1 cellular context compared by ENCODE assay signal in the genomic region with DNA sequence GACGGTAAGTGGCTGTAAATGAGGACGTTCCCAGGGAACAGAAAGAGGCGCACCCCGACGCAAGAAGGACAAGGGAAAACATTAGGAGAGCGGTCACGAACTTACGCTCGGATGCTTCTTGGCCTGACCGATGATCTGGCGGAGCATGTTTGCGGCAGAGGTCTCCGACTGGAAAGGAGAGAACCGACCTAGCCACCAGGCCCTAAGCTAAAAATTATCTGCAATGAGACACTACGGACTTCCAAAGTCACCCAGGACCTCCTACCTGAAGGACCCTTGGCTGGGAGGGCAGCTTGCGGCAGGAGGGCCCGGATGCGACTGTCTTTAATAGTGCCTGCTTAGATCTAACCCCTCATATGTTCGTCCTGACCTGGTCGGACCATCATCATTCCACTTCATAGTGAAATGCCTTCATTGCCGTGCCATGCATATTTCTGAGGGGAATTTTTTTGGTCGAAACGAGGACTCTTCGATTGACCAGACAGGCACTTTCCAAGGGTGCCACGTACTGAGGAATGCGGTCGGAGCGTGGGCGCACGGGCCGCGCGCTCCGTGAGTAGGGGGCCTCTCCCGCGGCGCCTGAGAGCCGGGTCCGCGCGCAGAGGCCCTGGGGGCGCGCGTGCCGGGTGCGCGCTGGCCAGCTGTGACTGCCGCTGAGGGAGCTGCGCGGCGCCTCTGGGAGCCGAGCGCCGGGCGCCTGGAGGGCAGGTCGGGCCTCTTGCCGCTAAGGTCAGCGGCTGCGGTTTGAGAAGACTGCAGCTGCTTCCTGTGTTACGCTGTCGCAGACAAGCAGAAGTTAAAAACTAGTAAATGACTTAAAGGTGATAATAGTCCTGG.
TF ChIP-seq lines count a peak whose summit lies in the region.

No MANE protein-coding gene starts in this region.

TF ChIP-seq in GM12878, 131 proteins besides CTCF, POLR2A, EP300 and RAD21 (continued from another document):
- TF ChIP-seq, protein P1, sequence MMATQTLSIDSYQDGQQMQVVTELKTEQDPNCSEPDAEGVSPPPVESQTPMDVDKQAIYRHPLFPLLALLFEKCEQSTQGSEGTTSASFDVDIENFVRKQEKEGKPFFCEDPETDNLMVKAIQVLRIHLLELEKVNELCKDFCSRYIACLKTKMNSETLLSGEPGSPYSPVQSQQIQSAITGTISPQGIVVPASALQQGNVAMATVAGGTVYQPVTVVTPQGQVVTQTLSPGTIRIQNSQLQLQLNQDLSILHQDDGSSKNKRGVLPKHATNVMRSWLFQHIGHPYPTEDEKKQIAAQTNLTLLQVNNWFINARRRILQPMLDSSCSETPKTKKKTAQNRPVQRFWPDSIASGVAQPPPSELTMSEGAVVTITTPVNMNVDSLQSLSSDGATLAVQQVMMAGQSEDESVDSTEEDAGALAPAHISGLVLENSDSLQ (IDR thresholded peaks at IDR 0.05) = peak; percentile 55
- TF ChIP-seq PML (IDR thresholded peaks at IDR 0.05; ENCODE audit: low read length) = peak; percentile 97
- TF ChIP-seq, protein P2, sequence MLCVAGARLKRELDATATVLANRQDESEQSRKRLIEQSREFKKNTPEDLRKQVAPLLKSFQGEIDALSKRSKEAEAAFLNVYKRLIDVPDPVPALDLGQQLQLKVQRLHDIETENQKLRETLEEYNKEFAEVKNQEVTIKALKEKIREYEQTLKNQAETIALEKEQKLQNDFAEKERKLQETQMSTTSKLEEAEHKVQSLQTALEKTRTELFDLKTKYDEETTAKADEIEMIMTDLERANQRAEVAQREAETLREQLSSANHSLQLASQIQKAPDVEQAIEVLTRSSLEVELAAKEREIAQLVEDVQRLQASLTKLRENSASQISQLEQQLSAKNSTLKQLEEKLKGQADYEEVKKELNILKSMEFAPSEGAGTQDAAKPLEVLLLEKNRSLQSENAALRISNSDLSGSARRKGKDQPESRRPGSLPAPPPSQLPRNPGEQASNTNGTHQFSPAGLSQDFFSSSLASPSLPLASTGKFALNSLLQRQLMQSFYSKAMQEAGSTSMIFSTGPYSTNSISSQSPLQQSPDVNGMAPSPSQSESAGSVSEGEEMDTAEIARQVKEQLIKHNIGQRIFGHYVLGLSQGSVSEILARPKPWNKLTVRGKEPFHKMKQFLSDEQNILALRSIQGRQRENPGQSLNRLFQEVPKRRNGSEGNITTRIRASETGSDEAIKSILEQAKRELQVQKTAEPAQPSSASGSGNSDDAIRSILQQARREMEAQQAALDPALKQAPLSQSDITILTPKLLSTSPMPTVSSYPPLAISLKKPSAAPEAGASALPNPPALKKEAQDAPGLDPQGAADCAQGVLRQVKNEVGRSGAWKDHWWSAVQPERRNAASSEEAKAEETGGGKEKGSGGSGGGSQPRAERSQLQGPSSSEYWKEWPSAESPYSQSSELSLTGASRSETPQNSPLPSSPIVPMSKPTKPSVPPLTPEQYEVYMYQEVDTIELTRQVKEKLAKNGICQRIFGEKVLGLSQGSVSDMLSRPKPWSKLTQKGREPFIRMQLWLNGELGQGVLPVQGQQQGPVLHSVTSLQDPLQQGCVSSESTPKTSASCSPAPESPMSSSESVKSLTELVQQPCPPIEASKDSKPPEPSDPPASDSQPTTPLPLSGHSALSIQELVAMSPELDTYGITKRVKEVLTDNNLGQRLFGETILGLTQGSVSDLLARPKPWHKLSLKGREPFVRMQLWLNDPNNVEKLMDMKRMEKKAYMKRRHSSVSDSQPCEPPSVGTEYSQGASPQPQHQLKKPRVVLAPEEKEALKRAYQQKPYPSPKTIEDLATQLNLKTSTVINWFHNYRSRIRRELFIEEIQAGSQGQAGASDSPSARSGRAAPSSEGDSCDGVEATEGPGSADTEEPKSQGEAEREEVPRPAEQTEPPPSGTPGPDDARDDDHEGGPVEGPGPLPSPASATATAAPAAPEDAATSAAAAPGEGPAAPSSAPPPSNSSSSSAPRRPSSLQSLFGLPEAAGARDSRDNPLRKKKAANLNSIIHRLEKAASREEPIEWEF (IDR thresholded peaks at IDR 0.05; ENCODE audit: insufficient replicate concordance, low read depth, low read length) = no peak
- no peak for TF ChIP-seq CHD4 (IDR thresholded peaks at IDR 0.05)
- TF ChIP-seq, protein P3, sequence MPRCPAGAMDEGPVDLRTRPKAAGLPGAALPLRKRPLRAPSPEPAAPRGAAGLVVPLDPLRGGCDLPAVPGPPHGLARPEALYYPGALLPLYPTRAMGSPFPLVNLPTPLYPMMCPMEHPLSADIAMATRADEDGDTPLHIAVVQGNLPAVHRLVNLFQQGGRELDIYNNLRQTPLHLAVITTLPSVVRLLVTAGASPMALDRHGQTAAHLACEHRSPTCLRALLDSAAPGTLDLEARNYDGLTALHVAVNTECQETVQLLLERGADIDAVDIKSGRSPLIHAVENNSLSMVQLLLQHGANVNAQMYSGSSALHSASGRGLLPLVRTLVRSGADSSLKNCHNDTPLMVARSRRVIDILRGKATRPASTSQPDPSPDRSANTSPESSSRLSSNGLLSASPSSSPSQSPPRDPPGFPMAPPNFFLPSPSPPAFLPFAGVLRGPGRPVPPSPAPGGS (IDR thresholded peaks at IDR 0.05; ENCODE audit: borderline replicate concordance, insufficient read depth, low read depth, low read length, poor library complexity, severe bottlenecking) = peak; percentile 11
- TF ChIP-seq SP1 (IDR thresholded peaks at IDR 0.05; ENCODE audit: low read depth, low read length) = peak; percentile 14
- TF ChIP-seq TCF3 (IDR thresholded peaks at IDR 0.05; ENCODE audit: borderline replicate concordance, insufficient read depth, low read depth, low read length) = peak; percentile 95
- no peak for TF ChIP-seq SRF (IDR thresholded peaks at IDR 0.05; ENCODE audit: low read depth in 2 of 2, low read length in 2 of 2)
- peak; percentile 86 for TF ChIP-seq IKZF1 (conservative IDR thresholded peaks at IDR 0.05)
- peak; percentile 83 for TF ChIP-seq SMAD1 (IDR thresholded peaks at IDR 0.05; ENCODE audit: low read depth, partially characterized antibody)
- TF ChIP-seq TCF7 (IDR thresholded peaks at IDR 0.05; ENCODE audit: borderline replicate concordance) = no peak
- TF ChIP-seq YY1 (IDR thresholded peaks at IDR 0.05; ENCODE audit: low read depth, low read length) = peak; percentile 65
- no peak for TF ChIP-seq HDAC2 (IDR thresholded peaks at IDR 0.05)
- TF ChIP-seq ZNF207 (IDR thresholded peaks at IDR 0.05; ENCODE audit: borderline replicate concordance) = peak; percentile 99
- TF ChIP-seq, protein P4, sequence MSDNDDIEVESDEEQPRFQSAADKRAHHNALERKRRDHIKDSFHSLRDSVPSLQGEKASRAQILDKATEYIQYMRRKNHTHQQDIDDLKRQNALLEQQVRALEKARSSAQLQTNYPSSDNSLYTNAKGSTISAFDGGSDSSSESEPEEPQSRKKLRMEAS (IDR thresholded peaks at IDR 0.05; ENCODE audit: low read depth, low read length) = peak; percentile 87; the same call in 1 of the 2 replicates
- TF ChIP-seq, protein P5, sequence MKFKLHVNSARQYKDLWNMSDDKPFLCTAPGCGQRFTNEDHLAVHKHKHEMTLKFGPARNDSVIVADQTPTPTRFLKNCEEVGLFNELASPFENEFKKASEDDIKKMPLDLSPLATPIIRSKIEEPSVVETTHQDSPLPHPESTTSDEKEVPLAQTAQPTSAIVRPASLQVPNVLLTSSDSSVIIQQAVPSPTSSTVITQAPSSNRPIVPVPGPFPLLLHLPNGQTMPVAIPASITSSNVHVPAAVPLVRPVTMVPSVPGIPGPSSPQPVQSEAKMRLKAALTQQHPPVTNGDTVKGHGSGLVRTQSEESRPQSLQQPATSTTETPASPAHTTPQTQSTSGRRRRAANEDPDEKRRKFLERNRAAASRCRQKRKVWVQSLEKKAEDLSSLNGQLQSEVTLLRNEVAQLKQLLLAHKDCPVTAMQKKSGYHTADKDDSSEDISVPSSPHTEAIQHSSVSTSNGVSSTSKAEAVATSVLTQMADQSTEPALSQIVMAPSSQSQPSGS (IDR thresholded peaks at IDR 0.05; ENCODE audit: low read length) = 0 out of 2 replicates have a peak, but pooled peaks have one; percentile 19
- no peak for TF ChIP-seq SUPT20H (IDR thresholded peaks at IDR 0.05; ENCODE audit: borderline replicate concordance, control insufficient read depth, low read depth, low read length)
- no peak; the same call in 1 of the 2 replicates for TF ChIP-seq IRF4 (IDR thresholded peaks at IDR 0.05; ENCODE audit: low read depth, low read length)
- TF ChIP-seq CHD1 (IDR thresholded peaks at IDR 0.05; ENCODE audit: low read depth, low read length) = no peak
- TF ChIP-seq ZBED1 (IDR thresholded peaks at IDR 0.05; ENCODE audit: borderline replicate concordance) = peak; percentile 40; the same call in 1 of the 2 replicates
TF ChIP-seq in GM12878: peak in this region for 76.
